7 cellular contexts compared by ENCODE assay signal in genomic region chr6:159720708-159721107, GRCh38. TPM values are rescaled to one million over a fixed set of nuclear protein-coding genes. Genes with fewer than 3 reads are reported as not detected.
DNase-seq lines count a peak whose midpoint lies in the region; ATAC-seq and TF ChIP-seq lines count a peak whose summit lies in the region.

No MANE protein-coding gene starts in this region.

- no peaks in the 10 kb centered on the region for H3K27me3 Mint-ChIP-seq in effector memory CD8-positive, alpha-beta T cell

- H3K9me3 Mint-ChIP-seq in effector memory CD8-positive, alpha-beta T cell = no peaks in the 10 kb centered on the region

- ATAC-seq in GM21619 (IDR thresholded peaks at IDR 0.05; ENCODE audit: unreplicated experiment) (peak; percentile 45), HG02759 (IDR thresholded peaks at IDR 0.05; ENCODE audit: unreplicated experiment) (no peak)
- ATAC-seq in effector memory CD8-positive, alpha-beta T cell (replicated peaks) = peak; percentile 80

- no peaks in the 10 kb centered on the region for H3K36me3 ChIP-seq in prostate gland

- H3K4me3 ChIP-seq in prostate gland = no peak overlapping the region

- peaks cover 3 to 12% of the 10 kb centered on the region in 2 donors for H3K4me1 Mint-ChIP-seq in effector memory CD8-positive, alpha-beta T cell (ENCODE audit: low read depth in 2 of 2)

- 72% methylated on average over 7 of the region's 7 CpGs for WGBS in prostate gland

- CTCF ChIA-PET in RWPE1 (lab: Yijun Ruan, JAX) = interaction anchor here (0.6 to 1.2 kb wide), 6 partner anchors 9 to 548 kb away, joined by 3 to 8 read pairs (median 3); no protein-coding TSS in a partner anchor

- DNase-seq in DMS53 treated with DMSO at 0.1 percent for 48 hours (lab: John Stamatoyannopoulos, UW; ENCODE audit: unreplicated experiment) = peak; percentile 25
- peak; percentile 59 for DNase-seq in RWPE1 (ENCODE audit: low spot score)
- peak; percentile 44 to 50 (median 49) for DNase-seq in effector memory CD8-positive, alpha-beta T cell
- peak; percentile 49 for DNase-seq in prostate gland (ENCODE audit: low spot score)
- no peak for DNase-seq in hepatic stellate cell (ENCODE audit: low spot score)

- H3K27me3 ChIP-seq in prostate gland (replicated peaks; ENCODE audit: insufficient read depth) = no peaks in the 10 kb centered on the region

- TF ChIP-seq POLR2A in prostate gland (IDR thresholded peaks at IDR 0.05) = no peak

- H3K9me3 ChIP-seq in prostate gland = no peaks in the 10 kb centered on the region

- H3K27ac ChIP-seq in RWPE1 = peak overlapping the region; percentile 6; the same call in 1 of the 2 replicates
- no peak overlapping the region for H3K27ac ChIP-seq in prostate gland

- H3K36me3 Mint-ChIP-seq in effector memory CD8-positive, alpha-beta T cell (ENCODE audit: insufficient read depth) = peaks cover 2% of the 10 kb centered on the region

- H3K4me3 Mint-ChIP-seq in effector memory CD8-positive, alpha-beta T cell = no peak overlapping the region

- peak; percentile 58 for TF ChIP-seq CTCF in RWPE1 (conservative IDR thresholded peaks at IDR 0.05; ENCODE audit: low read depth)
- TF ChIP-seq CTCF in prostate gland (IDR thresholded peaks at IDR 0.05) = peak in 3 of 4 experiments; percentile 33 to 64 (median 44)

- POLR2A ChIA-PET in RWPE1 (lab: Yijun Ruan, JAX; ENCODE audit: low non-redundant PET) = no interaction called here

- intact Hi-C loops in prostate gland (cut with DNase I) = loop anchor here (10.0 kb wide), 1 partner anchor 714 kb away; no protein-coding TSS in a partner anchor

- H3K4me1 ChIP-seq in prostate gland (replicated peaks) = peaks cover 8% of the 10 kb centered on the region

- no peak overlapping the region for H3K27ac Mint-ChIP-seq in effector memory CD8-positive, alpha-beta T cell

RNA-seq across cellular contexts. Expression of gene WTAP, which starts 6.6 kb away (rescaled TPM):
- 10 to 100 TPM; 84.1 to 99.3 TPM for total RNA-seq in prostate gland

RNA-seq across cellular contexts. Expression of gene SOD2, which starts 27.7 kb away (rescaled TPM):
- 100 to 1,000 TPM; 196 to 285 TPM for total RNA-seq in prostate gland

RNA-seq across cellular contexts. Expression of gene ACAT2, which starts 41.1 kb away (rescaled TPM):
- total RNA-seq in prostate gland = 10 to 100 TPM; 10.2 to 22.6 TPM
